ENCODE assay signal across 8 cellular contexts in genomic region chr17:8436169-8436932, GRCh38. TPM values are rescaled to one million over a fixed set of nuclear protein-coding genes. Genes with fewer than 3 reads are reported as not detected.
DNase-seq lines count a peak whose midpoint lies in the region; ATAC-seq and TF ChIP-seq lines count a peak whose summit lies in the region.

No MANE protein-coding gene starts in this region.

- no peaks in the 10 kb centered on the region for H3K36me3 ChIP-seq in uterus

- peak overlapping the region; percentile 79 to 81 for H3K4me3 ChIP-seq in uterus

- no peak for TF ChIP-seq POLR2A in uterus (IDR thresholded peaks at IDR 0.05)

- H3K27ac ChIP-seq in adipose tissue (ENCODE audit: low read depth, low read length) (peak overlapping the region; percentile 98), uterus (peak overlapping the region; percentile 92 to 98)

- intact Hi-C loops in left ventricle myocardium superior (cut with micrococcal nuclease) (no loop called here), uterus (cut with DNase I; ENCODE audit: low total_unique reads) (no loop called here)

- no peaks in the 10 kb centered on the region for H3K9me3 ChIP-seq in uterus

- peak; percentile 31 for ATAC-seq in GM21367 (IDR thresholded peaks at IDR 0.05; ENCODE audit: unreplicated experiment)
- ATAC-seq in SK-N-SH treated with all-trans-retinoic acid at 6 μM for 48 hours: peak; percentile 78
- peak; percentile 82 for ATAC-seq in left ventricle myocardium superior

- 0 to 1% (median 1%) methylated on average over 42 to 44 of the region's 44 CpGs for WGBS in adipose tissue, 3 donors

- no peak for TF ChIP-seq CTCF in uterus (IDR thresholded peaks at IDR 0.05)

- H3K27me3 ChIP-seq in uterus: no peaks in the 10 kb centered on the region

- H3K4me1 ChIP-seq in uterus: peaks cover 0 to under 1% of the 10 kb centered on the region in 2 donors

- peak; percentile 65 for DNase-seq in D341Med (ENCODE audit: low spot score)
- peak; percentile 46 for DNase-seq in HT1080 (ENCODE audit: low read depth)
- peak; percentile 79 for DNase-seq in left ventricle myocardium superior
- peak; percentile 53 for DNase-seq in putamen (ENCODE audit: low spot score)
- DNase-seq in uterus: peak in 1 of 2 donors; percentile 49

TF ChIP-seq in SK-N-SH treated with all-trans-retinoic acid at 6 μM for 48 hours, 23 proteins besides CTCF, POLR2A, EP300 and RAD21:
- TF ChIP-seq BACH2 (CRISPR knock-in tag; IDR thresholded peaks at IDR 0.05; ENCODE audit: borderline replicate concordance) (no peak), ZNF70 (CRISPR knock-in tag; IDR thresholded peaks at IDR 0.05) (no peak), RARB (CRISPR knock-in tag; IDR thresholded peaks at IDR 0.05) (no peak), ZFP3 (CRISPR knock-in tag; IDR thresholded peaks at IDR 0.05) (no peak), ZNF8 (CRISPR knock-in tag; IDR thresholded peaks at IDR 0.05) (no peak), ARNTL (CRISPR knock-in tag; IDR thresholded peaks at IDR 0.05; ENCODE audit: borderline replicate concordance, low read depth) (no peak), GLIS3 (CRISPR knock-in tag; IDR thresholded peaks at IDR 0.05) (no peak), ZNF565 (CRISPR knock-in tag; conservative IDR thresholded peaks at IDR 0.05; ENCODE audit: low read depth) (no peak), TCF4 (CRISPR knock-in tag; IDR thresholded peaks at IDR 0.05; ENCODE audit: borderline replicate concordance) (no peak), ESRRG (CRISPR knock-in tag; IDR thresholded peaks at IDR 0.05) (no peak), CREB5 (CRISPR knock-in tag; IDR thresholded peaks at IDR 0.05; ENCODE audit: low read depth) (no peak), PPARA (CRISPR knock-in tag; IDR thresholded peaks at IDR 0.05; ENCODE audit: borderline replicate concordance) (no peak), ZFP30 (CRISPR knock-in tag; IDR thresholded peaks at IDR 0.05) (no peak), TOX (CRISPR knock-in tag; IDR thresholded peaks at IDR 0.05; ENCODE audit: borderline replicate concordance) (no peak), OSR1 (CRISPR knock-in tag; IDR thresholded peaks at IDR 0.05) (no peak), ZC3H10 (CRISPR knock-in tag; IDR thresholded peaks at IDR 0.05) (no peak)
- TF ChIP-seq, protein P1, sequence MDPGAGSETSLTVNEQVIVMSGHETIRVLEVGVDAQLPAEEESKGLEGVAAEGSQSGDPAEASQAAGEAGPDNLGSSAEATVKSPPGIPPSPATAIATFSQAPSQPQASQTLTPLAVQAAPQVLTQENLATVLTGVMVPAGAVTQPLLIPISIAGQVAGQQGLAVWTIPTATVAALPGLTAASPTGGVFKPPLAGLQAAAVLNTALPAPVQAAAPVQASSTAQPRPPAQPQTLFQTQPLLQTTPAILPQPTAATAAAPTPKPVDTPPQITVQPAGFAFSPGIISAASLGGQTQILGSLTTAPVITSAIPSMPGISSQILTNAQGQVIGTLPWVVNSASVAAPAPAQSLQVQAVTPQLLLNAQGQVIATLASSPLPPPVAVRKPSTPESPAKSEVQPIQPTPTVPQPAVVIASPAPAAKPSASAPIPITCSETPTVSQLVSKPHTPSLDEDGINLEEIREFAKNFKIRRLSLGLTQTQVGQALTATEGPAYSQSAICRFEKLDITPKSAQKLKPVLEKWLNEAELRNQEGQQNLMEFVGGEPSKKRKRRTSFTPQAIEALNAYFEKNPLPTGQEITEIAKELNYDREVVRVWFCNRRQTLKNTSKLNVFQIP (CRISPR knock-in tag; IDR thresholded peaks at IDR 0.05; ENCODE audit: borderline replicate concordance, low read depth): no peak
- TF ChIP-seq, protein P2, sequence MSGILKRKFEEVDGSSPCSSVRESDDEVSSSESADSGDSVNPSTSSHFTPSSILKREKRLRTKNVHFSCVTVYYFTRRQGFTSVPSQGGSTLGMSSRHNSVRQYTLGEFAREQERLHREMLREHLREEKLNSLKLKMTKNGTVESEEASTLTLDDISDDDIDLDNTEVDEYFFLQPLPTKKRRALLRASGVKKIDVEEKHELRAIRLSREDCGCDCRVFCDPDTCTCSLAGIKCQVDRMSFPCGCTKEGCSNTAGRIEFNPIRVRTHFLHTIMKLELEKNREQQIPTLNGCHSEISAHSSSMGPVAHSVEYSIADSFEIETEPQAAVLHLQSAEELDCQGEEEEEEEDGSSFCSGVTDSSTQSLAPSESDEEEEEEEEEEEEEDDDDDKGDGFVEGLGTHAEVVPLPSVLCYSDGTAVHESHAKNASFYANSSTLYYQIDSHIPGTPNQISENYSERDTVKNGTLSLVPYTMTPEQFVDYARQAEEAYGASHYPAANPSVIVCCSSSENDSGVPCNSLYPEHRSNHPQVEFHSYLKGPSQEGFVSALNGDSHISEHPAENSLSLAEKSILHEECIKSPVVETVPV (CRISPR knock-in tag; IDR thresholded peaks at IDR 0.05): no peak
TF ChIP-seq in SK-N-SH treated with all-trans-retinoic acid at 6 μM for 48 hours: peak in this region for 0.

RNA-seq across cellular contexts. Expression of gene NDEL1, which starts 0.7 kb away (rescaled TPM):
- total RNA-seq in HT1080 (2014; rRNA removed; shearing (Covaris generic)): 21.9 and 35.4 TPM in 2 replicates
- polyA plus RNA-seq in HT1080 (2015; cell fraction: cytosol; rRNA removed): 34.8 and 36.0 TPM in 2 replicates
- 52.1 and 62.1 TPM in 2 replicates for polyA plus RNA-seq in HT1080 (2015; cell fraction: nucleus; rRNA removed)
- 10 to 100 TPM; 14.8 to 68.8 (median 54.0) TPM for polyA plus RNA-seq in adipose tissue
- 25.5 TPM for total RNA-seq in left ventricle myocardium superior
- 100 to 1,000 TPM in 1 of 4 donors, 10 to 100 TPM in 3; 19.5 to 114 (median 63.8) TPM for total RNA-seq in uterus

RNA-seq across cellular contexts. Expression of gene RNF222, which starts 38.7 kb away (rescaled TPM):
- total RNA-seq in HT1080 (2014; rRNA removed; shearing (Covaris generic)): not detected in 2 replicates
- polyA plus RNA-seq in HT1080 (2015; cell fraction: cytosol; rRNA removed): not detected in 2 replicates
- not detected in 2 replicates for polyA plus RNA-seq in HT1080 (2015; cell fraction: nucleus; rRNA removed)
- under 1 TPM in 1 of 3 donors, not detected in 2; 0.03 TPM for polyA plus RNA-seq in adipose tissue
- total RNA-seq in left ventricle myocardium superior (not detected), uterus (not detected)

RNA-seq across cellular contexts. Expression of gene RPL26, which starts 53.4 kb away (rescaled TPM):
- total RNA-seq in HT1080 (2014; rRNA removed; shearing (Covaris generic)): 2,438 and 3,072 TPM in 2 replicates
- 5,498 and 5,511 TPM in 2 replicates for polyA plus RNA-seq in HT1080 (2015; cell fraction: cytosol; rRNA removed)
- 1,699 and 1,898 TPM in 2 replicates for polyA plus RNA-seq in HT1080 (2015; cell fraction: nucleus; rRNA removed)
- polyA plus RNA-seq in adipose tissue: 1,000 to 10,000 TPM; 2,554 to 5,822 (median 3,896) TPM
- total RNA-seq in left ventricle myocardium superior: 1,047 TPM
- total RNA-seq in uterus: over 10,000 TPM in 1 of 4 donors, 1,000 to 10,000 TPM in 3; 2,192 to 15,169 (median 5,752) TPM

Comparison
In these comparisons a context has a peak if more than half of its experiments do, and no peak if none do; other contexts are left out.
1. ATAC-seq: peak in every context shown above with its lines; median percentile 82 in left ventricle myocardium superior; 78 in SK-N-SH treated with all-trans-retinoic acid at 6 μM for 48 hours; 31 in GM21367.